Comparison of ENCODE assay signal across 30 cellular contexts in genomic region chr3:141126661-141127343, GRCh38.
"Had no signal": no experiment of that assay in that cellular context is flagged by ENCODE, and none has a peak within 500 bp of the region (broad histone marks: within the 10 kb centered on the region; RNA-seq: fewer than 3 reads in every experiment).

No MANE protein-coding gene starts in this region.

- ATAC-seq: naive thymus-derived CD8-positive, alpha-beta T cell; T-helper 17 cell had no signal

- H3K9me3 ChIP-seq: breast epithelium, neutrophil, pancreas, prostate gland, sigmoid colon, thoracic aorta, uterus had no signal

- H3K27me3 ChIP-seq: breast epithelium, neutrophil, pancreas, sigmoid colon, uterus had no signal

- H3K27ac Mint-ChIP-seq: activated CD4-positive, alpha-beta memory T cell treated with anti-CD3 and anti-CD28 coated beads for 36 hours; activated CD4-positive, alpha-beta T cell treated with anti-CD3 and anti-CD28 coated beads, Interleukin-2, amount 10 ng/mL, durations not matched to agents 24 days and 14 days; activated naive CD4-positive, alpha-beta T cell treated with anti-CD3 and anti-CD28 coated beads, Interleukin-2, amount 10 ng/mL, durations not matched to agents 7 days and 5 days; activated T-cell treated with anti-CD3 and anti-CD28 coated beads, Interleukin-2, amount 50 U/mL, for 24 hours; T-helper 17 cell; type B pancreatic cell had no signal

- H3K4me1 Mint-ChIP-seq: activated CD4-positive, alpha-beta T cell treated with anti-CD3 and anti-CD28 coated beads, Interleukin-2, amount 10 ng/mL, durations not matched to agents 24 days and 14 days; activated naive CD4-positive, alpha-beta T cell treated with anti-CD3 and anti-CD28 coated beads, Interleukin-2, amount 10 ng/mL, durations not matched to agents 7 days and 5 days; central memory CD8-positive, alpha-beta T cell; naive thymus-derived CD8-positive, alpha-beta T cell; T-helper 17 cell had no signal

- H3K36me3 ChIP-seq: breast epithelium, neutrophil, pancreas, prostate gland, sigmoid colon, thoracic aorta, uterus had no signal

- H3K36me3 Mint-ChIP-seq: activated CD4-positive, alpha-beta memory T cell treated with anti-CD3 and anti-CD28 coated beads for 36 hours; activated naive CD4-positive, alpha-beta T cell treated with anti-CD3 and anti-CD28 coated beads, Interleukin-2, amount 10 ng/mL, durations not matched to agents 7 days and 5 days had no signal

- DNase-seq: activated CD4-positive, alpha-beta memory T cell treated with anti-CD3 and anti-CD28 coated beads for 36 hours; activated CD4-positive, alpha-beta T cell treated with anti-CD3 and anti-CD28 coated beads, Interleukin-2, amount 10 ng/mL, durations not matched to agents 24 days and 14 days; activated CD4-positive, CD25-positive, alpha-beta regulatory T cell treated with anti-CD3 and anti-CD28 coated beads, Interleukin-2, amount 50 U/mL, for 72 hours; activated CD8-positive, alpha-beta memory T cell treated with anti-CD3 and anti-CD28 coated beads, Interleukin-2, amount 50 U/mL, for 4 hours; activated gamma-delta T cell; activated naive CD4-positive, alpha-beta T cell treated with anti-CD3 and anti-CD28 coated beads, Interleukin-2, amount 10 ng/mL, durations not matched to agents 7 days and 5 days; activated T-cell treated with anti-CD3 and anti-CD28 coated beads, Interleukin-2, amount 50 U/mL, for 24 hours; amniotic stem cell; dermis blood vessel endothelial cell; effector CD8-positive, alpha-beta T cell; glutamatergic neuron; left cardiac atrium; midbrain; naive thymus-derived CD8-positive, alpha-beta T cell; retina; sigmoid colon; small intestine; stimulated activated CD4-positive, alpha-beta T cell treated with anti-CD3 and anti-CD28 coated beads, Interleukin-2, amount 100 ng/mL, for 24 hours; stimulated activated naive CD4-positive, alpha-beta T cell; T-helper 17 cell; T1000; uterus had no signal

- H3K4me3 Mint-ChIP-seq: activated CD4-positive, alpha-beta memory T cell treated with anti-CD3 and anti-CD28 coated beads for 36 hours; activated CD4-positive, alpha-beta T cell treated with anti-CD3 and anti-CD28 coated beads, Interleukin-2, amount 10 ng/mL, durations not matched to agents 24 days and 14 days; activated naive CD4-positive, alpha-beta T cell treated with anti-CD3 and anti-CD28 coated beads, Interleukin-2, amount 10 ng/mL, durations not matched to agents 7 days and 5 days; activated T-cell treated with anti-CD3 and anti-CD28 coated beads, Interleukin-2, amount 50 U/mL, for 24 hours; central memory CD8-positive, alpha-beta T cell; naive thymus-derived CD8-positive, alpha-beta T cell; T-helper 17 cell; type B pancreatic cell had no signal

- H3K4me1 ChIP-seq: breast epithelium, prostate gland, sigmoid colon, uterus had no signal

- H3K27me3 Mint-ChIP-seq: type B pancreatic cell had no signal

- H3K27ac ChIP-seq: breast epithelium, epithelial cell of prostate, neutrophil, pancreas, prostate gland, sigmoid colon, thoracic aorta, uterus had no signal

- H3K9me3 Mint-ChIP-seq: activated CD4-positive, alpha-beta memory T cell treated with anti-CD3 and anti-CD28 coated beads for 36 hours; activated CD4-positive, alpha-beta T cell treated with anti-CD3 and anti-CD28 coated beads, Interleukin-2, amount 10 ng/mL, durations not matched to agents 24 days and 14 days; activated naive CD4-positive, alpha-beta T cell treated with anti-CD3 and anti-CD28 coated beads, Interleukin-2, amount 10 ng/mL, durations not matched to agents 7 days and 5 days; activated T-cell treated with anti-CD3 and anti-CD28 coated beads, Interleukin-2, amount 50 U/mL, for 24 hours; central memory CD8-positive, alpha-beta T cell had no signal

- H3K4me3 ChIP-seq: breast epithelium, pancreas, prostate gland, sigmoid colon, thoracic aorta, uterus had no signal
